8 cellular contexts compared by ENCODE assay signal in the genomic region with DNA sequence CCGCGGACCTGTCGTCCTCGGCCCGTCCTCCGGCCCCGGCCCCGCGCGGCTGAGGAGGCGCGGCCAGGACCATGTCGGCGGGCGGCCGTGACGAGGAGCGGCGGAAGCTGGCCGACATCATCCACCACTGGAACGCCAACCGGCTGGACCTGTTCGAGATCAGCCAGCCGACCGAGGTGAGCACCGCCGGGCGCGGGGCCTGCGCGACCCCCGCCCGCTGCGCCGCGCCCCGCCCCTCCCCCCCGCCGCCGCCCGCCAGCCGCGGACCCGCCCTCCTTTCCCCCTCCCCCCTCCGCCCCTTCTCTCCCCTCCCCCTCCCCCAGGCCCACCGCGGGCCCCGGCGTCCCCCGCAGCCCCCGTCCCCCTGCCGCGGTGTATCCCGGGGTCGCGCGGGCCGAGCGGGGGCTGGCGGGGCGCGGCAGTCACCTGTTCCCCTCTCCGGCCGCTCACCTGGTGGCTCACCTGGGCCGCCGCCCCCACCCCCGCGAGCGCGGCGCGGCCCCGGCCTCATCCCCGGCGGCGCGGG. TPM values are rescaled to one million over a fixed set of nuclear protein-coding genes. Genes with fewer than 3 reads are reported as not detected.
DNase-seq lines count a peak whose midpoint lies in the region; ATAC-seq, FAIRE-seq and TF ChIP-seq lines count a peak whose summit lies in the region.

No MANE protein-coding gene starts in this region.

- no peak overlapping the region for H3K4me3 ChIP-seq in CD8-positive, alpha-beta T cell (ENCODE audit: low read depth, low read length)
- peak overlapping the region; percentile 50 for H3K4me3 ChIP-seq in SU-DHL-6 (ENCODE audit: insufficient read depth, low read length, poor library complexity, severe bottlenecking)
- H3K4me3 ChIP-seq in fibroblast of lung (replicated peaks in 1 of 4; ENCODE audit: control extremely low read depth in 1 of 4, insufficient read depth in 1 of 4, low read depth in 3 of 4, low read length in 4 of 4) = peak overlapping the region in 2 of 4 experiments; percentile 55 to 70
- H3K4me3 ChIP-seq in retinal pigment epithelial cell (ENCODE audit: low read length) = peak overlapping the region; percentile 87

- H3K36me3 ChIP-seq in CD8-positive, alpha-beta T cell (ENCODE audit: insufficient read depth, low read length) = no peaks in the 10 kb centered on the region
- H3K36me3 ChIP-seq in SU-DHL-6 (ENCODE audit: low read length) (no peaks in the 10 kb centered on the region), fibroblast of lung (ENCODE audit: control insufficient read depth, insufficient read depth, low read length) (no peaks in the 10 kb centered on the region)

- peaks cover 21% of the 10 kb centered on the region for H3K4me1 Mint-ChIP-seq in CD8-positive, alpha-beta T cell (ENCODE audit: low read depth)

- H3K4me1 ChIP-seq in CD8-positive, alpha-beta T cell (ENCODE audit: insufficient read depth, low read length) = peaks cover 14% of the 10 kb centered on the region
- H3K4me1 ChIP-seq in fibroblast of lung (ENCODE audit: control insufficient read depth, extremely low read depth, insufficient read depth, low read length) = peaks cover 6% of the 10 kb centered on the region

- DNase-seq in CD8-positive, alpha-beta T cell = no peak
- DNase-seq in fibroblast of lung (ENCODE audit: low read depth in 2 of 2) = peak in 1 of 2 donors; percentile 17
- no peak for DNase-seq in retinal pigment epithelial cell (ENCODE audit: low read depth)
- DNase-seq in AG20443 (ENCODE audit: low spot score) = no peak
- DNase-seq in frontal cortex (ENCODE audit: low spot score in 2 of 2) = no peak

- H3K4me2 ChIP-seq in SU-DHL-6 (ENCODE audit: low read depth, low read length, poor library complexity, severe bottlenecking) = peak overlapping the region; percentile 58
- H3K4me2 ChIP-seq in fibroblast of lung (ENCODE audit: extremely low read depth, insufficient read depth, low read length) = no peak overlapping the region

- ATAC-seq in CD8-positive, alpha-beta T cell = peak; percentile 13
- ATAC-seq in GM19025 (IDR thresholded peaks at IDR 0.05; ENCODE audit: low read depth, unreplicated experiment) (peak; percentile 42), HG03060 (IDR thresholded peaks at IDR 0.05; ENCODE audit: low read depth, unreplicated experiment) (peak; percentile 6)

- H3K79me2 ChIP-seq in SU-DHL-6 (ENCODE audit: insufficient read depth, low read length) = no peaks in the 10 kb centered on the region; the same call in 1 of the 2 replicates
- H3K79me2 ChIP-seq in fibroblast of lung (ENCODE audit: control insufficient read depth, insufficient read depth, low read length) = peaks cover 20% of the 10 kb centered on the region

- H3K36me3 Mint-ChIP-seq in CD8-positive, alpha-beta T cell = peaks cover 3% of the 10 kb centered on the region

- no peaks in the 10 kb centered on the region for H3K9me2 ChIP-seq in SU-DHL-6 (replicated peaks; ENCODE audit: insufficient read depth, low read length)

- H3K27me3 ChIP-seq in CD8-positive, alpha-beta T cell (ENCODE audit: insufficient read depth, low read length) = peaks cover 22% of the 10 kb centered on the region
- H3K27me3 ChIP-seq in SU-DHL-6 (ENCODE audit: low read length) (no peaks in the 10 kb centered on the region), fibroblast of lung (ENCODE audit: control insufficient read depth, insufficient read depth, low read length) (no peaks in the 10 kb centered on the region)

- H3K9me3 Mint-ChIP-seq in CD8-positive, alpha-beta T cell = no peaks in the 10 kb centered on the region

- TF ChIP-seq CTCF in CD8-positive, alpha-beta T cell (IDR thresholded peaks at IDR 0.05) = no peak
- TF ChIP-seq CTCF in SU-DHL-6 (IDR thresholded peaks at IDR 0.05; ENCODE audit: insufficient read depth, low read length, poor library complexity, severe bottlenecking) (no peak), fibroblast of lung (conservative IDR thresholded peaks at IDR 0.05 in 1 of 2, IDR thresholded peaks at IDR 0.05 in 1 of 2; ENCODE audit: low read depth in 1 of 2, low read length in 2 of 2) (no peak), retinal pigment epithelial cell (conservative IDR thresholded peaks at IDR 0.05; ENCODE audit: low read depth, low read length) (no peak)

- intact Hi-C loops in CD8-positive, alpha-beta T cell (cut with DNase I, micrococcal nuclease) = no loop called here

- CTCF ChIA-PET in CD8-positive, alpha-beta T cell (lab: Charles Lee) = no interaction called here

- no peak for FAIRE-seq in frontal cortex (lab: Jason Lieb, UNC)

- H2AFZ ChIP-seq in SU-DHL-6 (ENCODE audit: low read depth, low read length, severe bottlenecking) (no peak overlapping the region), fibroblast of lung (ENCODE audit: low read length) (peak overlapping the region; percentile 39)

- no peak overlapping the region for H3K27ac Mint-ChIP-seq in CD8-positive, alpha-beta T cell

- POLR2A ChIA-PET in CD8-positive, alpha-beta T cell (lab: Charles Lee) = no interaction called here

- peak overlapping the region; percentile 80 for H3K4me3 Mint-ChIP-seq in CD8-positive, alpha-beta T cell

- H3K9ac ChIP-seq in SU-DHL-6 (ENCODE audit: low read length) (peak overlapping the region; percentile 45; the same call in 1 of the 2 replicates), fibroblast of lung (ENCODE audit: insufficient read depth, low read length) (peak overlapping the region; percentile 39)

- 0 out of 2 replicates have a peak, but pooled peaks cover 9% of the 10 kb centered on the region for H3F3A ChIP-seq in SU-DHL-6 (ENCODE audit: insufficient read depth)

- H3K27ac ChIP-seq in CD8-positive, alpha-beta T cell (ENCODE audit: low read depth, low read length) = no peak overlapping the region
- no peak overlapping the region for H3K27ac ChIP-seq in SU-DHL-6 (ENCODE audit: low read depth, low read length)
- no peak overlapping the region for H3K27ac ChIP-seq in fibroblast of lung (ENCODE audit: insufficient read depth, low read length)

- peaks cover 61% of the 10 kb centered on the region for H3K27me3 Mint-ChIP-seq in CD8-positive, alpha-beta T cell (ENCODE audit: low read depth)

- H4K20me1 ChIP-seq in SU-DHL-6 (ENCODE audit: low read depth, low read length) (peaks cover 28% of the 10 kb centered on the region), fibroblast of lung (ENCODE audit: control insufficient read depth, extremely low read depth, insufficient read depth, low read length) (no peaks in the 10 kb centered on the region)

- no peaks in the 10 kb centered on the region for H3K9me3 ChIP-seq in CD8-positive, alpha-beta T cell (ENCODE audit: low read length)
- no peaks in the 10 kb centered on the region for H3K9me3 ChIP-seq in SU-DHL-6 (ENCODE audit: insufficient read depth, low read length)
- H3K9me3 ChIP-seq in fibroblast of lung (ENCODE audit: control insufficient read depth, insufficient read depth, low read depth, low read length) = no peaks in the 10 kb centered on the region

RNA-seq across cellular contexts. Expression of a gene that starts 0.4 kb away (rescaled TPM):
- total RNA-seq in CD8-positive, alpha-beta T cell = 1 to 10 TPM; 6.8 to 9.9 TPM
- total RNA-seq in fibroblast of lung (40.1 and 57.1 TPM in 2 replicates), frontal cortex (204 TPM)
- polyA plus RNA-seq in fibroblast of lung = 20.5 and 21.0 TPM in 2 replicates
- 16.8 and 19.7 TPM in 2 replicates for polyA plus RNA-seq in fibroblast of lung (2012)
- 18.1 and 38.6 TPM in 2 replicates for polyA minus RNA-seq in fibroblast of lung (ENCODE audit: low replicate concordance)
